In genomic region chr20:17675519-17676377, GRCh38 we compare ENCODE assay signal across 1 cellular context.
TF ChIP-seq lines count a peak whose summit lies in the region.

No MANE protein-coding gene starts in this region.

TF ChIP-seq in GM23338, 12 proteins besides CTCF, POLR2A, EP300 and RAD21 (continued from another document):
- TF ChIP-seq REST (IDR thresholded peaks at IDR 0.05; ENCODE audit: unreplicated experiment) (no peak), NANOG (IDR thresholded peaks at IDR 0.05; ENCODE audit: borderline replicate concordance) (no peak), ZNF462 (CRISPR knock-in tag; IDR thresholded peaks at IDR 0.05) (no peak)
TF ChIP-seq in GM23338: peak in this region for 0.
